In the genomic region with DNA sequence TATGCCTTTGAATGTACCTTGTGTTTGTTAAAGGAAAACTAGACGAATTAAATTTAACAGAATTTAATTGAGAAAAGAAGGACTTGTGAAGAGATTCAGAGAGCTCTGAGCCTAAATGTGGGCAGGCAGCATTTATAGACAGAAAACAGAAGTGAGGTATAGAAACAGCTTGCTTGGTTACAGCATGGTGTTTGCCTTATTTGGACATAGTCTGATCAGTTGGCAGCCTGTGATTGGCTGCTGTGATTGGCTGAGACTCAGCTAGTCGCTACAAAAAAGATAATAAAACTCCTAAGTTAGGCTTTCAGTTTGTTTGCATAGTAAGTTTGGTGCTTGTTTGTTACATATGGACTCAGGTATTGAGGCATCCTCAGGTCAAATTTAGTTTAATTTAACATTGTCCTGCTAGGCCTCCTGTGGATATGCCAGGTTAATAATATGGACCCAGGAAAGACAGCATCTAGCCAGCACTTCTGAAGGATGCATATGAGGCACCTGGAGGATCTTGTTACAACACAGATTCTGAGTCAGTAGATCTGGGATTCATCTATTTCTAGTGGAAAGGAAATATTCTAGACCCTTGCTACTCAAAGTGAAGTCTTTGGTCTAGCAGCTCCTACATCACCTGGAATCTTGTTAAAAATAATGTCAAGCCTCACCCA, we compare ENCODE assay signal across 17 cellular contexts. TPM values are rescaled to one million over a fixed set of nuclear protein-coding genes. Genes with fewer than 3 reads are reported as not detected.
DNase-seq lines count a peak whose midpoint lies in the region; ATAC-seq, FAIRE-seq and TF ChIP-seq lines count a peak whose summit lies in the region.
"Had no signal": no experiment of that assay in that cellular context is flagged by ENCODE, and none has a peak within 500 bp of the region (broad histone marks: within the 10 kb centered on the region; RNA-seq: fewer than 3 reads in every experiment).

No MANE protein-coding gene starts in this region.

- POLR2A ChIA-PET in GM12878 (lab: Charles Lee), result no interaction called here

- SMC1A ChIA-PET in GM12878 (lab: Charles Lee; ENCODE audit: uncharacterized antibody, unreplicated experiment), result interaction anchor here (0.7 to 1.6 kb wide), 4 partner anchors 20 to 325 kb away, joined by 3 to 7 read pairs (median 4); a partner anchor contains a TSS

- intact Hi-C loops in GM12878 (cut with micrococcal nuclease; ENCODE audit: unreplicated experiment) (no loop called here), vagina (cut with DNase I) (no loop called here)

- peaks cover 6% of the 10 kb centered on the region for H3K9me3 Mint-ChIP-seq in natural killer cell treated with Interleukin-12 subunit alpha and Interleukin-12 subunit beta and Interleukin-15 and Interleukin-18, amount 100 ng/mL, for 72 hours

- H3K79me2 ChIP-seq in GM12878 (ENCODE audit: control insufficient read depth, insufficient read depth, low read length), result no peaks in the 10 kb centered on the region
- H3K79me2 ChIP-seq: parathyroid adenoma had no signal

- RAD21 ChIA-PET in GM12878 (lab: Charles Lee; ENCODE audit: unreplicated experiment), result no interaction called here

- H3K4me1 Mint-ChIP-seq in natural killer cell treated with Interleukin-12 subunit alpha and Interleukin-12 subunit beta and Interleukin-15 and Interleukin-18, amount 100 ng/mL, for 72 hours (ENCODE audit: low read depth in 2 of 2), result peaks cover 14 to 23% of the 10 kb centered on the region in 2 donors

- H3K36me3 Mint-ChIP-seq in natural killer cell treated with Interleukin-12 subunit alpha and Interleukin-12 subunit beta and Interleukin-15 and Interleukin-18, amount 100 ng/mL, for 72 hours, result no peaks in the 10 kb centered on the region

- H3K4me1 ChIP-seq in GM12878 (ENCODE audit: control insufficient read depth, insufficient read depth, low read length) (peaks cover 8% of the 10 kb centered on the region), vagina (no peaks in the 10 kb centered on the region)
- H3K4me1 ChIP-seq: foreskin keratinocyte, parathyroid adenoma, thyroid gland had no signal

- peaks cover 0 to 2% of the 10 kb centered on the region in 2 donors for H3K27me3 Mint-ChIP-seq in natural killer cell treated with Interleukin-12 subunit alpha and Interleukin-12 subunit beta and Interleukin-15 and Interleukin-18, amount 100 ng/mL, for 72 hours

- no peak overlapping the region for H3K4me2 ChIP-seq in GM12878 (ENCODE audit: control insufficient read depth, insufficient read depth)

- no peak overlapping the region for H3K27ac Mint-ChIP-seq in natural killer cell treated with Interleukin-12 subunit alpha and Interleukin-12 subunit beta and Interleukin-15 and Interleukin-18, amount 100 ng/mL, for 72 hours

- TF ChIP-seq CTCF in GM10266 (IDR thresholded peaks at IDR 0.05; ENCODE audit: control insufficient read depth, insufficient read depth, low read depth, missing control alignments) (no peak), GM12878 (IDR thresholded peaks at IDR 0.05 in 2 of 3, conservative IDR thresholded peaks at IDR 0.05 in 1 of 3; ENCODE audit: control insufficient read depth in 2 of 3, extremely low read depth in 1 of 3, insufficient read depth in 1 of 3, low read depth in 3 of 3, low read length in 3 of 3) (no peak), vagina (IDR thresholded peaks at IDR 0.05) (no peak)

- no TSS peak for BruUV-seq in GM12878 (replicated peaks; lab: Mats Ljungman, UMichigan)

- H3K36me3 ChIP-seq in GM12878 (ENCODE audit: control insufficient read depth in 2 of 2, insufficient read depth in 2 of 2, low read length in 1 of 2), result no peaks in the 10 kb centered on the region
- H3K36me3 ChIP-seq in vagina, result no peaks in the 10 kb centered on the region
- H3K36me3 ChIP-seq: thyroid gland had no signal

- CTCF ChIA-PET in GM12878 (lab: Yijun Ruan, JAX), result interaction anchor here (0.6 kb wide), 1 partner anchor 1045 kb away, joined by 3 read pairs; no protein-coding TSS in a partner anchor

- TF ChIP-seq POLR2A in GM12878 (IDR thresholded peaks at IDR 0.05; ENCODE audit: low read depth, low read length), result no peak
- TF ChIP-seq POLR2A in vagina (IDR thresholded peaks at IDR 0.05), result no peak

- no peak overlapping the region for H3K9ac ChIP-seq in GM12878 (ENCODE audit: control insufficient read depth, insufficient read depth, low read length)
- H3K9ac ChIP-seq: GM23248, parathyroid adenoma had no signal

- TF ChIP-seq RAD21 in GM12878 (IDR thresholded peaks at IDR 0.05; ENCODE audit: insufficient read depth, low read depth, low read length), result no peak

- WGBS in GM12878 (ENCODE audit: insufficient coverage, insufficient replicate concordance, low lambda C conversion rate, missing lambda C conversion rate), result 3% methylated on average over 2 of the region's 2 CpGs

- DNase-seq in CD1c-positive myeloid dendritic cell (ENCODE audit: extremely low spot score) (peak; percentile 13), GM10266 (ENCODE audit: extremely low spot score) (peak; percentile 5), NAMALWA (ENCODE audit: low spot score) (peak; percentile 17), GM12878 (ENCODE audit: low read depth, low spot score) (peak; percentile 26), vagina (ENCODE audit: extremely low spot score in 2 of 2) (no peak), NCI-H2081 treated with DMSO at 0.1 percent for 48 hours (lab: John Stamatoyannopoulos, UW) (no peak)
- DNase-seq in natural killer cell treated with Interleukin-12 subunit alpha and Interleukin-12 subunit beta and Interleukin-15 and Interleukin-18, amount 100 ng/mL, for 72 hours (ENCODE audit: low spot score), result no peak
- DNase-seq: caudate nucleus, GM23248, NCI-H524, thyroid gland had no signal

- no peaks in the 10 kb centered on the region for H4K20me1 ChIP-seq in GM12878 (ENCODE audit: control insufficient read depth, insufficient read depth)

- H3K27me3 ChIP-seq in GM12878 (replicated peaks in 1 of 2; ENCODE audit: control insufficient read depth in 2 of 2, insufficient read depth in 2 of 2, low read length in 1 of 2) (no peaks in the 10 kb centered on the region; a peak in 1 of 4 replicates), vagina (no peaks in the 10 kb centered on the region)
- H3K27me3 ChIP-seq: thyroid gland had no signal

- no peak overlapping the region for H3K27ac ChIP-seq in GM12878 (ENCODE audit: control insufficient read depth, insufficient read depth)
- no peak overlapping the region for H3K27ac ChIP-seq in vagina
- H3K27ac ChIP-seq: foreskin keratinocyte, GM23248, parathyroid adenoma, thyroid gland had no signal

- TF ChIP-seq EP300 in GM12878 (IDR thresholded peaks at IDR 0.05; ENCODE audit: borderline replicate concordance in 1 of 2, control insufficient read depth in 1 of 2, low read depth in 2 of 2, low read length in 2 of 2), result no peak

- H3K4me3 ChIP-seq in GM12878 (no peak overlapping the region), vagina (no peak overlapping the region)
- H3K4me3 ChIP-seq: GM23248, K562, thyroid gland had no signal

- FAIRE-seq in GM12878 (lab: Jason Lieb, UNC), result no peak
- FAIRE-seq: D721Med, K562 had no signal

- ATAC-seq in GM12878, result peak; percentile 94
- no peak for ATAC-seq in natural killer cell treated with Interleukin-12 subunit alpha and Interleukin-12 subunit beta and Interleukin-15 and Interleukin-18, amount 100 ng/mL, for 72 hours
- ATAC-seq in HG03442 (IDR thresholded peaks at IDR 0.05; ENCODE audit: unreplicated experiment), result no peak
- ATAC-seq: foreskin keratinocyte, K562, SK-N-SH treated with all-trans-retinoic acid at 6 μM for 48 hours had no signal

- H3K4me3 Mint-ChIP-seq in natural killer cell treated with Interleukin-12 subunit alpha and Interleukin-12 subunit beta and Interleukin-15 and Interleukin-18, amount 100 ng/mL, for 72 hours, result no peak overlapping the region

- H3K9me3 ChIP-seq in GM12878 (replicated peaks; ENCODE audit: control insufficient read depth, insufficient read depth, low read length) (no peaks in the 10 kb centered on the region; the same call in 2 of the 3 replicates), vagina (no peaks in the 10 kb centered on the region)
- H3K9me3 ChIP-seq: thyroid gland had no signal

- in situ Hi-C loops in GM12878 (cut with MboI), result no loop called here

- no peak overlapping the region for H2AFZ ChIP-seq in GM12878 (ENCODE audit: control insufficient read depth, low read depth, low read length)
- H2AFZ ChIP-seq: GM23248, parathyroid adenoma had no signal

TF ChIP-seq in GM12878, 131 proteins besides CTCF, POLR2A, EP300 and RAD21:
- TF ChIP-seq SRF (IDR thresholded peaks at IDR 0.05; ENCODE audit: low read depth in 2 of 2, low read length in 2 of 2) (peak; percentile 70 to 95), SPI1 (IDR thresholded peaks at IDR 0.05; ENCODE audit: borderline replicate concordance, insufficient read depth, low read depth, low read length) (peak; percentile 51; the same call in 1 of the 2 replicates), SMARCA5 (IDR thresholded peaks at IDR 0.05) (no peak)

RNA-seq across cellular contexts. Expression of a gene that starts 43.4 kb away (rescaled TPM):
- total RNA-seq in GM12878 (2013; cell fraction: nucleolus; rRNA removed), result 4.2 and 5.3 TPM in 2 replicates
- 1.2 and 1.5 TPM in 2 replicates for total RNA-seq in GM12878 (2014; rRNA removed)
- total RNA-seq in GM12878 (2014; rRNA removed; fragmentation: Illumina TruSeq; extraction: Trizol), result 1.1 and 1.3 TPM in 2 replicates
- 2.1 and 2.2 TPM in 2 replicates for total RNA-seq in GM12878 (2021)
- polyA plus RNA-seq in GM12878 (2011; ENCODE audit: low read depth), result 0.66 TPM
- 1.7 and 2.2 TPM in 2 replicates for polyA plus RNA-seq in GM12878 (2011; rRNA removed)
- polyA plus RNA-seq in GM12878 (2011; cell fraction: cytosol; rRNA removed), result 0.69 and 0.72 TPM in 2 replicates
- 0.64 and 0.85 TPM in 2 replicates for polyA plus RNA-seq in GM12878 (2011; cell fraction: nucleus; rRNA removed)
- polyA plus RNA-seq in GM12878 (2012), result 0.85 and 1.2 TPM in 2 replicates
- polyA plus RNA-seq in GM12878 (2014; fragmentation: Illumina TruSeq; extraction: Trizol), result 1.3 and 1.6 TPM in 2 replicates
- under 1 TPM; 0.19 to 0.58 TPM for polyA plus RNA-seq in GM12878 (2014; fragmentation: Nextera tagmentation; extraction: Ambion mirVana)
- 0.96 and 1.1 TPM in 2 replicates for polyA plus RNA-seq in GM12878 (2014; rRNA removed)
- polyA plus RNA-seq in GM12878 (2016; fragmentation: Nextera tagmentation; extraction: Ambion mirVana), result 1 to 10 TPM; 1.4 to 1.8 TPM
- 2.0 and 2.8 TPM in 2 replicates for polyA minus RNA-seq in GM12878 (2011; rRNA and poly(A)+ RNA removed)
- 0.53 and 1.4 TPM in 2 replicates for polyA minus RNA-seq in GM12878 (2011; cell fraction: cytosol; rRNA and poly(A)+ RNA removed)
- 0.36 and 0.57 TPM in 2 replicates for polyA minus RNA-seq in GM12878 (2011; cell fraction: nucleus; rRNA and poly(A)+ RNA removed)
- 10 to 100 TPM; 29.0 to 46.7 TPM for total RNA-seq in natural killer cell treated with Interleukin-12 subunit alpha and Interleukin-12 subunit beta and Interleukin-15 and Interleukin-18, amount 100 ng/mL, for 72 hours
- total RNA-seq in vagina, result 27.7 TPM

Comparison
In these comparisons a context has a peak if more than half of its experiments do, and no peak if none do; other contexts are left out.
1. DNase-seq: peak in CD1c-positive myeloid dendritic cell (single experiment), GM10266 (single experiment), NAMALWA (single experiment) and GM12878 (single experiment); none in natural killer cell treated with Interleukin-12 subunit alpha and Interleukin-12 subunit beta and Interleukin-15 and Interleukin-18, amount 100 ng/mL, for 72 hours (single experiment), vagina (0 of 2) and NCI-H2081 treated with DMSO at 0.1 percent for 48 hours (single experiment).